ENCODE assay signal across 8 cellular contexts in the genomic region with DNA sequence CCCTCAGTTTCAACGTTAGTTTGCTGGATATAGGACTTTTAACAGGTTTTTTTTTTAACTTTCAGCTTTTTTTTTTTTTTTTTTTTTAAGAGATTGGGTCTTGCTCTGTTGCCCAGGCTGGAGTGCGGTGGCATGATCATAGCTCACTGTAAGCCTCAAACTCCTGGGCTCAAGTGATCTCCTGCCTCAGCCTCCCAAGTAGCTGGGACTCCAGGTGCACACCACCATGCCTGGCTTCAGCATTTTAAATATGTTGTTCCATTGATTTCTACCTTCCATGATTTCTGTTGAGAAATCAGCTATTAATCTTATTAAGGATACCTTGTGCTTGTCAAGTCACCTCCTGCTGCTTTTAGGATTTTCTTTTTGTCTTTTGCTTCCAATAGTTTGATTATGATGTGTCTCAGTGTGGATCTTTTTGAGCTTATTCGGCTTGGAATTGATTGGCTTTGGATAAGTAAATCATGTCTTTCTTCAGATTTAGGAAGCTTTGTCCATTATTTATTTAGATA.
"Had no signal": no experiment of that assay in that cellular context is flagged by ENCODE, and none has a peak within 500 bp of the region (broad histone marks: within the 10 kb centered on the region; RNA-seq: fewer than 3 reads in every experiment).

No MANE protein-coding gene starts in this region.

- H3K4me3 Mint-ChIP-seq: GM23338, H9 had no signal

- FAIRE-seq: H1, H54, HTR-8/SVneo had no signal

- H3K27me3 Mint-ChIP-seq: IgD-negative memory B cell had no signal

- H3K27ac Mint-ChIP-seq: GM23338, IgD-negative memory B cell had no signal

- ATAC-seq: GM23338 had no signal

- H3K4me3 ChIP-seq: GM23338 had no signal

- DNase-seq: H9, HCEC 1CT, KG1 had no signal

- H2AFZ ChIP-seq: GM23338 had no signal

- H3K4me2 ChIP-seq: GM23338 had no signal
